8 cellular contexts compared by ENCODE assay signal in the genomic region with DNA sequence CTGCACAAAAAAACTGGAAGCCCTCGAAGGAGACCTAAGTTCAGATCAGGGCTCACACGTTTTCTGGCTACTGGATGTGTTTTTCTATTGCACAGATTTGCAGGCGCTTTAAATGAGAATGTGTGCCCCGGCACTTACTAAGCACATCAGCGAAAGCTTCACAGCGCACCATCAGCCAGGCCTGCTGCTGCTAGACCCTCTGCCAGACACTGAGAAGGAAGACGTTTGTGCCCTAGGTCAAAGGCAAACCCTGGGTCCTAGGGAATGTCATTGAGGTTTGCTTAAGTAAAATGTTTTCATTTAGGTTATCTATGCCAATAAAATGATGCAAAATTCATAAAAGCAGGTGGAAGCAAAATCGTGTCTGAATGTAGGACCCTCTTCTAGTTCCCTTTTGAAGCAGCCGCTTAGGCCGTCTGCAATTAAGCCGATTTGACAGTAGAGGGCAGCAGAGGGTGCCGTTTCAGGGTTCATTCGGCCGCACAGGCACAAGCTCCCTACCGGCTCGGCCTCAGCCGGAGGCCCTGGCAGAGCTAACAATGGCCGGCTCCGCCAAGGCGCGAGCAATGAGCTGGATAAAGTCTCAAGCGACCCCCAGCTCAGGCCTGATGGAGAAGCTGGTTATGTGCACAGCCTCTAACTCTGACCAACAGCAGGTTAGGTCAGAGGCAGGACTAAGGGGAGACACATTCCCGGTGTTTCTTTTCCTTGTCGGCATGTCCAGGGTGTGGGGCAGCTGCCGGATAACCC.
A peak's percentile ranks its signal among the peaks of the same experiment; 100 is the strongest.
DNase-seq lines count a peak whose midpoint lies in the region; ATAC-seq and TF ChIP-seq lines count a peak whose summit lies in the region.

No MANE protein-coding gene starts in this region.

- ATAC-seq in GM18873 (IDR thresholded peaks at IDR 0.05; ENCODE audit: low FRiP score, unreplicated experiment) (peak; percentile 62), HG03342 (IDR thresholded peaks at IDR 0.05; ENCODE audit: unreplicated experiment) (peak; percentile 86), lower lobe of right lung (peak; percentile 92 to 93)

- no peak overlapping the region for H3K4me3 ChIP-seq in AG04450 (ENCODE audit: low read depth, low read length)
- H3K4me3 ChIP-seq in dorsolateral prefrontal cortex = peak overlapping the region in 31 of 59 donors; percentile 3 to 48 (median 28)
- H3K4me3 ChIP-seq in lower lobe of right lung = no peak overlapping the region

- H3K27me3 ChIP-seq in AG04450 (ENCODE audit: control insufficient read depth, insufficient read depth, low read length) (no peaks in the 10 kb centered on the region), dorsolateral prefrontal cortex (peaks cover 0 to 7% (median 0%) of the 10 kb centered on the region in 45 donors), lower lobe of right lung (ENCODE audit: low read depth) (no peaks in the 10 kb centered on the region)

- peak; percentile 34 for DNase-seq in AG04450 (ENCODE audit: low read depth, low spot score)
- peak; percentile 63 for DNase-seq in NCI-H226
- DNase-seq in activated CD4-positive, alpha-beta T cell treated with anti-CD3 and anti-CD28 coated beads for 1 hour = peak; percentile 14
- DNase-seq in dorsolateral prefrontal cortex = peak; percentile 65 to 87 (median 78)
- peak; percentile 82 for DNase-seq in lower lobe of right lung
- peak; percentile 21 to 32 for DNase-seq in stimulated activated CD4-positive, alpha-beta T cell treated with anti-CD3 and anti-CD28 coated beads, Interleukin-4, amount 100 ng/mL, for 48 hours (ENCODE audit: low read depth in 2 of 2)

- intact Hi-C loops in dorsolateral prefrontal cortex (cut with DNase I) = loop anchor here (1.0 to 10.0 kb wide), 9 partner anchors 323 to 756 kb away; a partner anchor contains a TSS
- intact Hi-C loops in lower lobe of right lung (cut with DNase I) = no loop called here

- peaks cover 20% of the 10 kb centered on the region for H3K4me1 ChIP-seq in lower lobe of right lung

- H3K9me3 ChIP-seq in AG04450 (ENCODE audit: control insufficient read depth, insufficient read depth, low read length) (no peaks in the 10 kb centered on the region; the same call in 1 of the 2 replicates), lower lobe of right lung (no peaks in the 10 kb centered on the region)

- H3K27ac ChIP-seq in AG04450 (ENCODE audit: low read depth, low read length) = no peak overlapping the region
- peak overlapping the region in 11 of 59 donors; percentile 31 to 62 (median 45) for H3K27ac ChIP-seq in dorsolateral prefrontal cortex
- H3K27ac ChIP-seq in lower lobe of right lung = no peak overlapping the region

- POLR2A ChIA-PET in AG04450 (lab: Yijun Ruan, JAX) = interaction anchor here (0.9 to 1.6 kb wide), 2 partner anchors 649 to 659 kb away, joined by 3 to 6 read pairs; a partner anchor contains a TSS

- TF ChIP-seq CTCF in AG04450 (IDR thresholded peaks at IDR 0.05; ENCODE audit: low read depth, low read length) (peak; percentile 89), dorsolateral prefrontal cortex (IDR thresholded peaks at IDR 0.05 in 54 of 56, conservative IDR thresholded peaks at IDR 0.05 in 2 of 56; ENCODE audit: low read depth in 1 of 56, partially characterized antibody in 56 of 56) (peak; percentile 81 to 99 (median 93)), lower lobe of right lung (IDR thresholded peaks at IDR 0.05) (peak; percentile 93)

- CTCF ChIA-PET in AG04450 (lab: Charles Lee) = interaction anchor here (0.6 to 13.2 kb wide), 54 partner anchors 8 to 1524 kb away, joined by 3 to 270 read pairs (median 4); a partner anchor contains a TSS

- no peaks in the 10 kb centered on the region for H3K36me3 ChIP-seq in lower lobe of right lung

Comparison
In these comparisons a context has a peak if more than half of its experiments do, and no peak if none do; other contexts are left out.
1. DNase-seq: peak in every context shown above with its lines; median percentile 82 in lower lobe of right lung; 78 in dorsolateral prefrontal cortex; 63 in NCI-H226; 34 in AG04450; 26 in stimulated activated CD4-positive, alpha-beta T cell treated with anti-CD3 and anti-CD28 coated beads, Interleukin-4, amount 100 ng/mL, for 48 hours; 14 in activated CD4-positive, alpha-beta T cell treated with anti-CD3 and anti-CD28 coated beads for 1 hour.
2. H3K4me3 ChIP-seq: peak in dorsolateral prefrontal cortex (31 of 59); none in AG04450 (single experiment) and lower lobe of right lung (single experiment).
3. Peak in every context shown above with its lines, with median percentiles within 50 percentile points of each other: CTCF ChIP-seq and ATAC-seq.